Comparison of ENCODE assay signal across 10 cellular contexts in genomic region chr7:120052884-120053382, GRCh38.
DNase-seq lines count a peak whose midpoint lies in the region; ATAC-seq and TF ChIP-seq lines count a peak whose summit lies in the region.
"Had no signal": no experiment of that assay in that cellular context is flagged by ENCODE, and none has a peak within 500 bp of the region (broad histone marks: within the 10 kb centered on the region; RNA-seq: fewer than 3 reads in every experiment).

No MANE protein-coding gene starts in this region.

- H3K9me3 Mint-ChIP-seq in Calu3 (ENCODE audit: low read depth, unreplicated experiment), result no peaks in the 10 kb centered on the region

- no peaks in the 10 kb centered on the region for H3K27me3 Mint-ChIP-seq in Calu3 (ENCODE audit: unreplicated experiment)

- H3K4me3 Mint-ChIP-seq in Calu3 (ENCODE audit: low read depth, unreplicated experiment), result no peak overlapping the region
- H3K4me3 Mint-ChIP-seq: activated T-cell treated with anti-CD3 and anti-CD28 coated beads, Interleukin-2, amount 50 U/mL, for 72 hours had no signal

- H3K36me3 ChIP-seq in PC-9 (ENCODE audit: low read depth) (no peaks in the 10 kb centered on the region; the same call in 1 of the 2 replicates), parathyroid adenoma (ENCODE audit: control insufficient read depth, insufficient read depth, low read length) (no peaks in the 10 kb centered on the region)

- H4K20me1 ChIP-seq in PC-9 (ENCODE audit: insufficient read depth), result no peaks in the 10 kb centered on the region

- CTCF ChIA-PET in Calu3 (lab: Charles Lee) (no interaction called here), PC-9 (lab: Charles Lee) (interaction anchor here (0.7 to 1.0 kb wide), 2 partner anchors 117 to 583 kb away, joined by 3 read pairs; no protein-coding TSS in a partner anchor)

- intact Hi-C loops in Calu3 (cut with micrococcal nuclease; ENCODE audit: unreplicated experiment), result loop anchor here (5.0 to 10.0 kb wide), 2 partner anchors 59 to 222 kb away; partner anchors contain the start of gene KCND2
- intact Hi-C loops in PC-9 (cut with micrococcal nuclease; ENCODE audit: unreplicated experiment), result loop anchor here (1.0 to 10.0 kb wide), 6 partner anchors 62 to 506 kb away; no protein-coding TSS in a partner anchor

- no peaks in the 10 kb centered on the region for H3K9me2 ChIP-seq in PC-9 (ENCODE audit: insufficient read depth)

- no peak overlapping the region for H2AFZ ChIP-seq in PC-9
- no peak overlapping the region for H2AFZ ChIP-seq in parathyroid adenoma

- H3K36me3 Mint-ChIP-seq in Calu3 (ENCODE audit: insufficient read depth, unreplicated experiment), result no peaks in the 10 kb centered on the region

- peak overlapping the region; percentile 1; the same call in 1 of the 2 replicates for H3K4me3 ChIP-seq in PC-9
- no peak overlapping the region for H3K4me3 ChIP-seq in fibroblast of pulmonary artery (replicated peaks; ENCODE audit: low read depth, low read length)
- no peak overlapping the region for H3K4me3 ChIP-seq in parathyroid adenoma (ENCODE audit: low read depth, low read length)

- H3K79me2 ChIP-seq in PC-9 (ENCODE audit: low read depth) (no peaks in the 10 kb centered on the region), parathyroid adenoma (no peaks in the 10 kb centered on the region)

- TF ChIP-seq CTCF in Calu3 (IDR thresholded peaks at IDR 0.05; ENCODE audit: unreplicated experiment), result no peak
- TF ChIP-seq CTCF in PC-9 (conservative IDR thresholded peaks at IDR 0.05), result no peak
- no peak for TF ChIP-seq CTCF in fibroblast of pulmonary artery (IDR thresholded peaks at IDR 0.05; ENCODE audit: low read length, missing control alignments)
- TF ChIP-seq CTCF in parathyroid adenoma (IDR thresholded peaks at IDR 0.05), result no peak

- POLR2A ChIA-PET in PC-9 (lab: Charles Lee; ENCODE audit: unreplicated experiment), result no interaction called here

- peak; percentile 40 for DNase-seq in Calu3
- peak; percentile 79 to 97 for DNase-seq in PC-9
- peak; percentile 97 for DNase-seq in fibroblast of pulmonary artery (ENCODE audit: low read depth)
- no peak for DNase-seq in NCI-H82 (lab: John Stamatoyannopoulos, UW)
- DNase-seq in activated CD4-positive, CD25-positive, alpha-beta regulatory T cell (lab: John Stamatoyannopoulos, UW), result no peak
- DNase-seq: activated T-cell treated with anti-CD3 and anti-CD28 coated beads, Interleukin-2, amount 50 U/mL, for 72 hours; SHP77 treated with DMSO at 0.1 percent for 48 hours had no signal

- H3K4me1 Mint-ChIP-seq in Calu3 (ENCODE audit: low read depth, unreplicated experiment), result peaks cover 42% of the 10 kb centered on the region

- no peaks in the 10 kb centered on the region for H3K27me3 ChIP-seq in PC-9 (ENCODE audit: insufficient read depth, low read depth)
- no peaks in the 10 kb centered on the region for H3K27me3 ChIP-seq in parathyroid adenoma (ENCODE audit: control insufficient read depth, insufficient read depth, low read length)

- ATAC-seq in GM18858 (IDR thresholded peaks at IDR 0.05; ENCODE audit: unreplicated experiment) (no peak), GM21360 (IDR thresholded peaks at IDR 0.05; ENCODE audit: unreplicated experiment) (no peak)
- ATAC-seq: activated T-cell treated with anti-CD3 and anti-CD28 coated beads, Interleukin-2, amount 50 U/mL, for 72 hours had no signal

- H3K27ac ChIP-seq in PC-9, result peak overlapping the region; percentile 70
- H3K27ac ChIP-seq in parathyroid adenoma, result no peak overlapping the region

- peaks cover 45% of the 10 kb centered on the region for H3K4me1 ChIP-seq in PC-9 (replicated peaks; ENCODE audit: insufficient read depth)
- no peaks in the 10 kb centered on the region for H3K4me1 ChIP-seq in parathyroid adenoma

- H3K4me2 ChIP-seq in PC-9 (peak overlapping the region; percentile 48), parathyroid adenoma (ENCODE audit: low read length) (peak overlapping the region; percentile 32)

- no TSS peak for BruUV-seq in Calu3 (replicated peaks; lab: Mats Ljungman, UMichigan)
- no TSS peak for BruUV-seq in PC-9 (replicated peaks; lab: Mats Ljungman, UMichigan)

- H3K27ac Mint-ChIP-seq in Calu3 (ENCODE audit: unreplicated experiment), result peak overlapping the region; percentile 69
- H3K27ac Mint-ChIP-seq: activated T-cell treated with anti-CD3 and anti-CD28 coated beads, Interleukin-2, amount 50 U/mL, for 72 hours had no signal

- H3K9me3 ChIP-seq in PC-9 (ENCODE audit: insufficient read depth, low read depth), result peaks cover 14% of the 10 kb centered on the region
- H3K9me3 ChIP-seq in parathyroid adenoma (ENCODE audit: control insufficient read depth, low read length), result no peaks in the 10 kb centered on the region

- H3F3A ChIP-seq in PC-9 (ENCODE audit: insufficient read depth, low read depth), result peaks cover 35% of the 10 kb centered on the region

- H3K9ac ChIP-seq in parathyroid adenoma, result no peak overlapping the region

Comparison
In these comparisons a context has a peak if more than half of its experiments do, and no peak if none do; other contexts are left out.
1. DNase-seq: peak in Calu3 (single experiment), PC-9 (2 of 2) and fibroblast of pulmonary artery (single experiment); none in NCI-H82 (single experiment) and activated CD4-positive, CD25-positive, alpha-beta regulatory T cell (0 of 4).